ENCODE assay signal across 8 cellular contexts in genomic region chr12:123139926-123140674, GRCh38. TPM values are rescaled to one million over a fixed set of nuclear protein-coding genes. Genes with fewer than 3 reads are reported as not detected.
A peak's percentile ranks its signal among the peaks of the same experiment; 100 is the strongest.
DNase-seq lines count a peak whose midpoint lies in the region; ATAC-seq, FAIRE-seq and TF ChIP-seq lines count a peak whose summit lies in the region.
"Had no signal": no experiment of that assay in that cellular context is flagged by ENCODE, and none has a peak within 500 bp of the region (broad histone marks: within the 10 kb centered on the region; RNA-seq: fewer than 3 reads in every experiment).

No MANE protein-coding gene starts in this region.

- peaks cover 1% of the 10 kb centered on the region for H3K36me3 Mint-ChIP-seq in activated B cell treated with CpG ODN at 0.5 μM for 24 hours (ENCODE audit: low read depth)

- H3K27me3 Mint-ChIP-seq in activated B cell treated with CpG ODN at 0.5 μM for 24 hours, result no peaks in the 10 kb centered on the region

- H2AFZ ChIP-seq in keratinocyte (ENCODE audit: control insufficient read depth, low read length), result no peak overlapping the region

- peaks cover 13% of the 10 kb centered on the region for H3K79me2 ChIP-seq in keratinocyte (ENCODE audit: control insufficient read depth, insufficient read depth, low read length)

- peak overlapping the region; percentile 80 for H3K27ac ChIP-seq in KOPT-K1 (ENCODE audit: low read depth, low read length, poor library complexity, severe bottlenecking)
- no peak overlapping the region for H3K27ac ChIP-seq in keratinocyte (ENCODE audit: control insufficient read depth, insufficient read depth, low read length)
- peak overlapping the region; percentile 82 for H3K27ac ChIP-seq in stomach smooth muscle (ENCODE audit: low read length)

- intact Hi-C loops in activated B cell treated with CpG ODN at 0.5 μM for 24 hours (cut with micrococcal nuclease), result no loop called here

- H3K27ac Mint-ChIP-seq in activated B cell treated with CpG ODN at 0.5 μM for 24 hours, result peak overlapping the region; percentile 65

- H3K9me1 ChIP-seq in keratinocyte (ENCODE audit: control insufficient read depth, extremely low read depth, insufficient read depth, low read length), result no peaks in the 10 kb centered on the region

- H3K9me3 ChIP-seq in KOPT-K1 (ENCODE audit: insufficient read depth, low read length, poor library complexity, severe bottlenecking) (no peaks in the 10 kb centered on the region), keratinocyte (ENCODE audit: control insufficient read depth, low read depth, low read length) (no peaks in the 10 kb centered on the region), stomach smooth muscle (ENCODE audit: control insufficient read depth in 2 of 2, low read length in 2 of 2) (no peaks in the 10 kb centered on the region)

- TF ChIP-seq CTCF in activated B cell treated with CpG ODN at 0.5 μM for 24 hours (IDR thresholded peaks at IDR 0.05) (no peak), keratinocyte (optimal IDR thresholded peaks at IDR 0.05 in 1 of 3, IDR thresholded peaks at IDR 0.05 in 1 of 3, conservative IDR thresholded peaks at IDR 0.05 in 1 of 3; ENCODE audit: extremely low read depth in 1 of 3, insufficient read depth in 2 of 3, low read length in 3 of 3) (no peak)

- no peak for FAIRE-seq in keratinocyte (lab: Jason Lieb, UNC)

- H3K4me3 ChIP-seq in keratinocyte (ENCODE audit: control insufficient read depth in 2 of 3, extremely low read depth in 1 of 3, insufficient read depth in 2 of 3, low read depth in 1 of 3, low read length in 3 of 3) (no peak overlapping the region), stomach smooth muscle (ENCODE audit: low read length in 2 of 2) (no peak overlapping the region)

- dilution Hi-C loops in keratinocyte (cut with MboI; ENCODE audit: extremely low pct_ligation_motif_present, low sequenced_read_pairs), result no loop called here

- H3K4me2 ChIP-seq in keratinocyte (ENCODE audit: control insufficient read depth, extremely low read depth, insufficient read depth, low read depth, low read length), result peak overlapping the region; percentile 30

- H3K27me3 ChIP-seq in keratinocyte (ENCODE audit: control insufficient read depth, extremely low read depth, insufficient read depth, low read length) (no peaks in the 10 kb centered on the region), stomach smooth muscle (ENCODE audit: control insufficient read depth in 1 of 2, insufficient read depth in 2 of 2, low read length in 2 of 2) (no peaks in the 10 kb centered on the region)

- no peak overlapping the region for H3K4me3 Mint-ChIP-seq in activated B cell treated with CpG ODN at 0.5 μM for 24 hours

- no peak for DNase-seq in activated B cell treated with CpG ODN at 0.5 μM for 24 hours
- DNase-seq in keratinocyte (ENCODE audit: low read depth, low spot score), result peak; percentile 35
- DNase-seq in GF-D8 (lab: John Stamatoyannopoulos, UW), result no peak
- no peak for DNase-seq in activated CD4-positive, alpha-beta T cell treated with anti-CD3 and anti-CD28 coated beads for 4 hours
- DNase-seq: activated gamma-delta T cell had no signal

- H3K4me1 ChIP-seq in keratinocyte (ENCODE audit: control insufficient read depth, extremely low read depth, insufficient read depth, low read length) (peaks cover 29% of the 10 kb centered on the region), stomach smooth muscle (ENCODE audit: control insufficient read depth, insufficient read depth, low read length) (peaks cover 43% of the 10 kb centered on the region)

- H3K36me3 ChIP-seq in KOPT-K1 (ENCODE audit: insufficient read depth, low read length), result peaks cover 17% of the 10 kb centered on the region
- H3K36me3 ChIP-seq in keratinocyte (ENCODE audit: control insufficient read depth in 2 of 2, extremely low read depth in 1 of 2, insufficient read depth in 2 of 2, low read length in 2 of 2), result no peaks in the 10 kb centered on the region
- no peaks in the 10 kb centered on the region for H3K36me3 ChIP-seq in stomach smooth muscle (ENCODE audit: control insufficient read depth in 2 of 2, insufficient read depth in 2 of 2, low read length in 2 of 2)

- H3K9me3 Mint-ChIP-seq in activated B cell treated with CpG ODN at 0.5 μM for 24 hours, result no peaks in the 10 kb centered on the region

- POLR2A ChIA-PET in activated B cell treated with CpG ODN at 0.5 μM for 24 hours (lab: Charles Lee), result interaction anchor here (0.9 to 2.8 kb wide), 2 partner anchors 55 to 93 kb away, joined by 3 to 9 read pairs; partner anchors contain the start of genes MPHOSPH9 and MTRFR

- H3K9ac ChIP-seq in keratinocyte (ENCODE audit: control insufficient read depth, extremely low read depth, insufficient read depth, low read length) (no peak overlapping the region), stomach smooth muscle (ENCODE audit: low read length in 2 of 2) (peak overlapping the region; percentile 39 to 47)

- CTCF ChIA-PET in activated B cell treated with CpG ODN at 0.5 μM for 24 hours (lab: Charles Lee), result no interaction called here

- peaks cover 54% of the 10 kb centered on the region for H3K4me1 Mint-ChIP-seq in activated B cell treated with CpG ODN at 0.5 μM for 24 hours

- peak; percentile 18 for ATAC-seq in activated B cell treated with CpG ODN at 0.5 μM for 24 hours (ENCODE audit: low read depth)
- ATAC-seq in GM21825 (IDR thresholded peaks at IDR 0.05; ENCODE audit: unreplicated experiment), result no peak

- H4K20me1 ChIP-seq in keratinocyte (ENCODE audit: control insufficient read depth, extremely low read depth, insufficient read depth, low read length), result no peaks in the 10 kb centered on the region

RNA-seq across cellular contexts. Expression of gene PITPNM2, which starts 10.8 kb away (rescaled TPM):
- 12.9 and 13.7 TPM in 2 replicates for total RNA-seq in activated B cell treated with CpG ODN at 0.5 μM for 24 hours
- 0.97 to 2.1 TPM (median 1.4 TPM) in 3 replicates for polyA plus RNA-seq in keratinocyte
- polyA plus RNA-seq in keratinocyte (2011; ENCODE audit: low read depth), result 1.7 TPM
- 1.1 and 1.5 TPM in 2 replicates for polyA plus RNA-seq in keratinocyte (2011; cell fraction: cytosol; rRNA removed)
- polyA plus RNA-seq in keratinocyte (2011; cell fraction: nucleus; rRNA removed), result 5.8 and 7.1 TPM in 2 replicates
- polyA plus RNA-seq in keratinocyte (2012; ENCODE audit: low replicate concordance), result 1.6 and 4.0 TPM in 2 replicates
- 2.9 to 13.2 TPM (median 4.7 TPM) in 3 replicates for polyA minus RNA-seq in keratinocyte
- 2.5 TPM for polyA minus RNA-seq in keratinocyte (2011; cell fraction: cytosol; rRNA and poly(A)+ RNA removed)
- 5.3 and 7.1 TPM in 2 replicates for polyA minus RNA-seq in keratinocyte (2011; cell fraction: nucleus; rRNA and poly(A)+ RNA removed)
